ENCODE assay signal across 27 cellular contexts in the genomic region with DNA sequence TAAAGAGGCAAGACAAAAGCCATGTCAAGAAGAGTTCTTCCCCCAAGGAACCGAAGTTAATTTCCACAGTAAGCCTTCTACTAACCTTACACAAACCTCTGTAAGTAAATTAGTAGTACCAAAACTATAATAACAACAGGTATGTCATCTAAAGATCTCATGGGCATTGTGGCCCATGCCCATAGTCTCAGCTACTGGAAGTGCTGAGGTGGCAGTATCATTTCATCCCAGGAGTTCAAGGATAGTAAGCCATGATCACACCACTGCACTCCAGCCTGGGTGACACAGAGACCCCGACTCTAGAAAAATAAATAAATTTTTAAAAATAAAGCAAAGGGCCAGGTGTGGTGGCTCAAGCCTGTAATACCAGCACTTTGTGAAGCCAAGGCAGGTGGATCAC. TPM values are rescaled to one million over a fixed set of nuclear protein-coding genes. Genes with fewer than 3 reads are reported as not detected.
A peak's percentile ranks its signal among the peaks of the same experiment; 100 is the strongest.
DNase-seq lines count a peak whose midpoint lies in the region; ATAC-seq, FAIRE-seq and TF ChIP-seq lines count a peak whose summit lies in the region.
"Had no signal": no experiment of that assay in that cellular context is flagged by ENCODE, and none has a peak within 500 bp of the region (broad histone marks: within the 10 kb centered on the region; RNA-seq: fewer than 3 reads in every experiment).

No MANE protein-coding gene starts in this region.

- H3K9ac ChIP-seq in HepG2 (ENCODE audit: insufficient read depth, low read depth, low read length) (no peak overlapping the region), K562 (ENCODE audit: insufficient read depth in 1 of 2, low read depth in 2 of 2, low read length in 2 of 2) (no peak overlapping the region)
- H3K9ac ChIP-seq: BLaER1 treated with 17β-estradiol and CSF1 and Interleukin-3, amounts not matched to agents 10 nM and 100 nM had no signal

- intact Hi-C loops in HepG2 (cut with micrococcal nuclease; ENCODE audit: unreplicated experiment), result loop anchor here (5.0 kb wide), 1 partner anchor 83 kb away; no protein-coding TSS in a partner anchor
- intact Hi-C loops in right lobe of liver (cut with DNase I), result no loop called here
- intact Hi-C loops in K562 (cut with micrococcal nuclease), result no loop called here

- H3K79me2 ChIP-seq in HepG2 (ENCODE audit: insufficient read depth, low read length), result no peaks in the 10 kb centered on the region
- H3K79me2 ChIP-seq in K562 (ENCODE audit: control insufficient read depth, insufficient read depth, low read length), result peaks cover 14% of the 10 kb centered on the region; the same call in 2 of the 3 replicates

- no peak for FAIRE-seq in HepG2 (lab: Jason Lieb, UNC)
- no peak for FAIRE-seq in K562 (lab: Jason Lieb, UNC)
- FAIRE-seq: A549, D721Med, GM12878, GM12892, GM18507 had no signal

- POLR2A ChIA-PET in HepG2 (lab: Yijun Ruan, JAX) (no interaction called here), K562 (lab: Yijun Ruan, JAX) (no interaction called here)

- WGBS in HepG2 (ENCODE audit: low lambda C conversion rate), result 100% methylated on average over 2 of the region's 2 CpGs
- WGBS in right lobe of liver (ENCODE audit: insufficient coverage, low coverage, low lambda C conversion rate, missing lambda C conversion rate), result 90% methylated on average over 2 of the region's 2 CpGs
- WGBS in K562 (ENCODE audit: insufficient coverage, low coverage, missing lambda C conversion rate), result 88% methylated on average over 2 of the region's 2 CpGs

- CTCF ChIA-PET in HepG2 (lab: Yijun Ruan, JAX; ENCODE audit: low intra/inter-chr PET ratio, low total read pairs) (no interaction called here), K562 (lab: Yijun Ruan, JAX; ENCODE audit: low intra/inter-chr PET ratio) (no interaction called here)

- H3K36me3 Mint-ChIP-seq in nephron progenitor cell (ENCODE audit: low read depth), result peaks cover 62% of the 10 kb centered on the region

- H3K27me3 ChIP-seq in HepG2 (ENCODE audit: control insufficient read depth in 1 of 2, insufficient read depth in 2 of 2, low read length in 2 of 2) (no peaks in the 10 kb centered on the region), right lobe of liver (no peaks in the 10 kb centered on the region), K562 (ENCODE audit: control insufficient read depth in 2 of 2, insufficient read depth in 2 of 2, low read length in 2 of 2) (no peaks in the 10 kb centered on the region)
- H3K27me3 ChIP-seq: BLaER1 treated with 17β-estradiol and CSF1 and Interleukin-3, amounts not matched to agents 10 nM and 100 nM had no signal

- H3K36me3 ChIP-seq in HepG2 (replicated peaks in 1 of 2; ENCODE audit: control insufficient read depth in 1 of 2, insufficient read depth in 2 of 2, low read length in 2 of 2) (peaks cover 16 to 68% of the 10 kb centered on the region in 2 experiments), right lobe of liver (peaks cover 0 to 23% (median 6%) of the 10 kb centered on the region in 4 donors), K562 (ENCODE audit: control insufficient read depth, insufficient read depth, low read length) (peaks cover 90% of the 10 kb centered on the region)

- H3K4me2 ChIP-seq in HepG2 (ENCODE audit: low read depth, low read length) (no peak overlapping the region), K562 (ENCODE audit: insufficient read depth, low read length) (no peak overlapping the region)
- H3K4me2 ChIP-seq: A549; BLaER1 treated with 17β-estradiol and CSF1 and Interleukin-3, amounts not matched to agents 10 nM and 100 nM had no signal

- TF ChIP-seq EP300 in HepG2 (IDR thresholded peaks at IDR 0.05; ENCODE audit: low read depth in 2 of 2, low read length in 2 of 2) (no peak), HepG2 (CRISPR knock-in tag; IDR thresholded peaks at IDR 0.05; ENCODE audit: borderline replicate concordance) (no peak), K562 (IDR thresholded peaks at IDR 0.05; ENCODE audit: low read length) (no peak)

- ATAC-seq in HepG2 (no peak), right lobe of liver (no peak), K562 (no peak)
- ATAC-seq: A549; CD8-positive, alpha-beta T cell; GM12878 had no signal

- BruUV-seq in HepG2 (replicated peaks; lab: Mats Ljungman, UMichigan) (no TSS peak), K562 (replicated peaks; lab: Mats Ljungman, UMichigan) (no TSS peak)

- H3K4me1 ChIP-seq in HepG2 (ENCODE audit: insufficient read depth, low read length) (peaks cover 17% of the 10 kb centered on the region), right lobe of liver (peaks cover 0 to 23% (median 3%) of the 10 kb centered on the region in 4 donors), K562 (replicated peaks in 1 of 2; ENCODE audit: control insufficient read depth in 2 of 2, insufficient read depth in 2 of 2, low read length in 2 of 2) (no peaks in the 10 kb centered on the region; a peak in 1 of 5 replicates)
- H3K4me1 ChIP-seq: A549 had no signal

- H3K4me1 Mint-ChIP-seq in nephron progenitor cell, result no peaks in the 10 kb centered on the region

- in situ Hi-C loops in HepG2 (cut with HindIII; ENCODE audit: extremely low pct_ligation_motif_present, low pct_unique_long_range_greater_than_20kb), result no loop called here
- in situ Hi-C loops in K562 (cut with MboI), result no loop called here

- TF ChIP-seq RAD21 in HepG2 (CRISPR knock-in tag; IDR thresholded peaks at IDR 0.05) (no peak), K562 (CRISPR knock-in tag; conservative IDR thresholded peaks at IDR 0.05 in 1 of 2, IDR thresholded peaks at IDR 0.05 in 1 of 2) (no peak)

- no peaks in the 10 kb centered on the region for H3K27me3 Mint-ChIP-seq in nephron progenitor cell (ENCODE audit: low read depth, poor library complexity)
- H3K27me3 Mint-ChIP-seq: B cell; CD4-positive, alpha-beta T cell had no signal

- peak overlapping the region; percentile 21 for H3K27ac Mint-ChIP-seq in nephron progenitor cell
- H3K27ac Mint-ChIP-seq: B cell; CD4-positive, alpha-beta T cell; CD8-positive, alpha-beta T cell had no signal

- H3K27ac ChIP-seq in HepG2 (ENCODE audit: extremely low read length, insufficient read depth, low read length) (no peak overlapping the region), right lobe of liver (no peak overlapping the region), K562 (ENCODE audit: extremely low read depth, low read depth, low read length) (no peak overlapping the region)
- H3K27ac ChIP-seq: 22Rv1; A549; BLaER1 treated with 17β-estradiol and CSF1 and Interleukin-3, amounts not matched to agents 10 nM and 100 nM; C4-2B had no signal

- TF ChIP-seq CTCF in HepG2 (CRISPR knock-in tag; IDR thresholded peaks at IDR 0.05), result no peak
- no peak for TF ChIP-seq CTCF in right lobe of liver (IDR thresholded peaks at IDR 0.05)
- TF ChIP-seq CTCF in K562 (IDR thresholded peaks at IDR 0.05 in 2 of 3, conservative IDR thresholded peaks at IDR 0.05 in 1 of 3; ENCODE audit: insufficient read depth in 2 of 3, low read depth in 1 of 3, low read length in 3 of 3), result no peak
- no peak for TF ChIP-seq CTCF in nephron progenitor cell (IDR thresholded peaks at IDR 0.05)

- H2AFZ ChIP-seq in HepG2 (ENCODE audit: low read length) (no peak overlapping the region), K562 (ENCODE audit: low read depth, low read length) (no peak overlapping the region)

- no peak overlapping the region for H3K4me3 Mint-ChIP-seq in nephron progenitor cell
- H3K4me3 Mint-ChIP-seq: B cell; CD4-positive, alpha-beta T cell; CD8-positive, alpha-beta T cell had no signal

- H3K9me1 ChIP-seq in K562 (ENCODE audit: control insufficient read depth, insufficient read depth, low read length), result no peaks in the 10 kb centered on the region

- H3K9me3 Mint-ChIP-seq in nephron progenitor cell, result no peaks in the 10 kb centered on the region
- H3K9me3 Mint-ChIP-seq: CD4-positive, alpha-beta T cell; CD8-positive, alpha-beta T cell had no signal

- H4K20me1 ChIP-seq in HepG2 (ENCODE audit: insufficient read depth, low read length), result no peaks in the 10 kb centered on the region
- H4K20me1 ChIP-seq in K562 (replicated peaks; ENCODE audit: control insufficient read depth, insufficient read depth, low read length), result no peaks in the 10 kb centered on the region; the same call in 1 of the 2 replicates

- DNase-seq in HepG2 (ENCODE audit: low spot score) (no peak), right lobe of liver (no peak), K562 (ENCODE audit: extremely low read depth in 1 of 4, low spot score in 3 of 4) (no peak), nephron progenitor cell (no peak), DMS 273 (lab: John Stamatoyannopoulos, UW; ENCODE audit: unreplicated experiment) (no peak), medulla oblongata (ENCODE audit: extremely low spot score) (no peak)
- DNase-seq: AML-193; Caco-2; Calu3; CD4-positive, alpha-beta T cell; CD8-positive, alpha-beta T cell; DMS 273 treated with DMSO at 0.1 percent for 48 hours; DMS153; DMS53; DMS79; DND-41; EL; GDM1 had no signal

- TF ChIP-seq POLR2A in HepG2 (IDR thresholded peaks at IDR 0.05; ENCODE audit: insufficient read depth in 1 of 2, low read depth in 2 of 2, low read length in 2 of 2), result no peak
- no peak for TF ChIP-seq POLR2A in right lobe of liver (IDR thresholded peaks at IDR 0.05)
- no peak for TF ChIP-seq POLR2A in K562 (conservative IDR thresholded peaks at IDR 0.05)

- H3K4me3 ChIP-seq in HepG2 (replicated peaks in 1 of 3; ENCODE audit: insufficient read depth in 1 of 3, low read depth in 2 of 3, low read length in 3 of 3) (no peak overlapping the region), right lobe of liver (no peak overlapping the region), K562 (no peak overlapping the region)
- H3K4me3 ChIP-seq: A549; BLaER1 treated with 17β-estradiol and CSF1 and Interleukin-3, amounts not matched to agents 10 nM and 100 nM; GM12878 had no signal

- H3K9me3 ChIP-seq in HepG2 (ENCODE audit: low read length) (no peaks in the 10 kb centered on the region), right lobe of liver (no peaks in the 10 kb centered on the region), K562 (replicated peaks; ENCODE audit: control insufficient read depth, insufficient read depth, low read depth, low read length) (no peaks in the 10 kb centered on the region)
- H3K9me3 ChIP-seq: A549; BLaER1 treated with 17β-estradiol and CSF1 and Interleukin-3, amounts not matched to agents 10 nM and 100 nM; Caco-2 had no signal

RNA-seq across cellular contexts. Expression of a gene that starts 29.2 kb away (rescaled TPM):
- 52.9 and 91.7 TPM in 2 replicates for total RNA-seq in HepG2 (2016; rRNA removed; fragmentation: Illumina TruSeq; extraction: Trizol)
- total RNA-seq in HepG2 (2016; cell fraction: cytosol; rRNA removed; fragmentation: Illumina TruSeq; extraction: Trizol; ENCODE audit: low read depth), result 7.3 and 11.1 TPM in 2 replicates
- 52.6 and 76.6 TPM in 2 replicates for total RNA-seq in HepG2 (2016; cell fraction: insoluble cytoplasmic fraction; rRNA removed; fragmentation: Illumina TruSeq; extraction: Trizol)
- total RNA-seq in HepG2 (2016; cell fraction: membrane; rRNA removed; fragmentation: Illumina TruSeq; extraction: Trizol), result 17.5 and 20.1 TPM in 2 replicates
- total RNA-seq in HepG2 (2016; cell fraction: nucleus; rRNA removed; fragmentation: Illumina TruSeq; extraction: Trizol), result 64.2 and 71.4 TPM in 2 replicates
- 16.8 and 18.8 TPM in 2 replicates for polyA plus RNA-seq in HepG2 (2011; rRNA removed)
- 6.1 and 10.1 TPM in 2 replicates for polyA plus RNA-seq in HepG2 (2011; cell fraction: cytosol; rRNA removed)
- 35.8 and 40.6 TPM in 2 replicates for polyA plus RNA-seq in HepG2 (2011; cell fraction: nucleus; rRNA removed)
- 20.4 and 25.7 TPM in 2 replicates for polyA plus RNA-seq in HepG2 (2012)
- 3.0 and 3.2 TPM in 2 replicates for polyA plus RNA-seq in HepG2 (2016; cell fraction: cytosol; fragmentation: Illumina TruSeq; extraction: Trizol; ENCODE audit: low read depth)
- 40.6 and 44.1 TPM in 2 replicates for polyA plus RNA-seq in HepG2 (2016; cell fraction: insoluble cytoplasmic fraction; fragmentation: Illumina TruSeq; extraction: Trizol; ENCODE audit: low read depth)
- 6.7 and 7.0 TPM in 2 replicates for polyA plus RNA-seq in HepG2 (2016; cell fraction: membrane; fragmentation: Illumina TruSeq; extraction: Trizol; ENCODE audit: low read depth)
- polyA plus RNA-seq in HepG2 (2016; cell fraction: nucleus; fragmentation: Illumina TruSeq; extraction: Trizol; ENCODE audit: insufficient read depth, low read depth), result 75.5 and 81.6 TPM in 2 replicates
- polyA minus RNA-seq in HepG2 (2011; rRNA and poly(A)+ RNA removed; ENCODE audit: low replicate concordance), result 25.6 and 26.9 TPM in 2 replicates
- 20.2 and 22.3 TPM in 2 replicates for polyA minus RNA-seq in HepG2 (2011; cell fraction: cytosol; rRNA and poly(A)+ RNA removed)
- 56.1 and 67.4 TPM in 2 replicates for polyA minus RNA-seq in HepG2 (2011; cell fraction: nucleus; rRNA and poly(A)+ RNA removed)
- 10 to 100 TPM; 13.8 to 49.6 (median 25.5) TPM for total RNA-seq in right lobe of liver
- total RNA-seq in K562 (2011; cell fraction: chromatin; rRNA removed; ENCODE audit: low replicate concordance), result 129 and 268 TPM in 2 replicates
- 56.2 and 74.1 TPM in 2 replicates for total RNA-seq in K562 (2011; cell fraction: nucleolus; rRNA removed)
- total RNA-seq in K562 (2011; cell fraction: nucleoplasm; rRNA removed), result 100 and 102 TPM in 2 replicates
- 43.0 and 51.1 TPM in 2 replicates for total RNA-seq in K562 (2014; rRNA removed)
- 69.2 and 73.9 TPM in 2 replicates for total RNA-seq in K562 (2014; rRNA removed; fragmentation: Illumina TruSeq; extraction: Trizol)
- 66.8 and 67.6 TPM in 2 replicates for total RNA-seq in K562 (2015; rRNA removed; fragmentation: Illumina TruSeq; extraction: Trizol)
- total RNA-seq in K562 (2021), result 93.6 and 98.9 TPM in 2 replicates
- 37.8 and 39.8 TPM in 2 replicates for polyA plus RNA-seq in K562 (2011; rRNA removed)
- 12.9 and 27.6 TPM in 2 replicates for polyA plus RNA-seq in K562 (2011; cell fraction: cytosol; rRNA removed)
- polyA plus RNA-seq in K562 (2011; cell fraction: nucleus; rRNA removed), result 113 and 158 TPM in 2 replicates
- polyA plus RNA-seq in K562 (2012), result 24.1 and 37.2 TPM in 2 replicates
- 44.1 and 48.7 TPM in 2 replicates for polyA plus RNA-seq in K562 (2014; fragmentation: Illumina TruSeq; extraction: Trizol)
- 10 to 100 TPM; 25.6 to 27.8 TPM for polyA plus RNA-seq in K562 (2014; fragmentation: Nextera tagmentation; extraction: Ambion mirVana)
- polyA plus RNA-seq in K562 (2014; rRNA removed), result 28.1 and 37.8 TPM in 2 replicates
- 60.0 and 69.1 TPM in 2 replicates for polyA minus RNA-seq in K562 (2011; rRNA and poly(A)+ RNA removed)
- polyA minus RNA-seq in K562 (2011; cell fraction: cytosol; rRNA and poly(A)+ RNA removed), result 50.6 and 66.1 TPM in 2 replicates
- 59.9 and 98.7 TPM in 2 replicates for polyA minus RNA-seq in K562 (2011; cell fraction: nucleus; rRNA and poly(A)+ RNA removed)

RNA-seq across cellular contexts. Expression of a gene that starts 39.3 kb away (rescaled TPM):
- 13.5 and 26.0 TPM in 2 replicates for total RNA-seq in HepG2 (2016; rRNA removed; fragmentation: Illumina TruSeq; extraction: Trizol)
- total RNA-seq in HepG2 (2016; cell fraction: cytosol; rRNA removed; fragmentation: Illumina TruSeq; extraction: Trizol; ENCODE audit: low read depth), result 4.8 and 5.1 TPM in 2 replicates
- total RNA-seq in HepG2 (2016; cell fraction: insoluble cytoplasmic fraction; rRNA removed; fragmentation: Illumina TruSeq; extraction: Trizol), result 13.7 and 22.7 TPM in 2 replicates
- total RNA-seq in HepG2 (2016; cell fraction: membrane; rRNA removed; fragmentation: Illumina TruSeq; extraction: Trizol), result 6.1 and 7.4 TPM in 2 replicates
- total RNA-seq in HepG2 (2016; cell fraction: nucleus; rRNA removed; fragmentation: Illumina TruSeq; extraction: Trizol), result 19.0 and 20.0 TPM in 2 replicates
- 3.1 and 5.7 TPM in 2 replicates for polyA plus RNA-seq in HepG2 (2011; rRNA removed)
- polyA plus RNA-seq in HepG2 (2011; cell fraction: cytosol; rRNA removed), result 1.4 and 1.9 TPM in 2 replicates
- 4.2 and 4.4 TPM in 2 replicates for polyA plus RNA-seq in HepG2 (2011; cell fraction: nucleus; rRNA removed)
- polyA plus RNA-seq in HepG2 (2012), result 3.4 and 5.7 TPM in 2 replicates
- 0.18 and 0.38 TPM in 2 replicates for polyA plus RNA-seq in HepG2 (2016; cell fraction: cytosol; fragmentation: Illumina TruSeq; extraction: Trizol; ENCODE audit: low read depth)
- 11.0 and 11.8 TPM in 2 replicates for polyA plus RNA-seq in HepG2 (2016; cell fraction: insoluble cytoplasmic fraction; fragmentation: Illumina TruSeq; extraction: Trizol; ENCODE audit: low read depth)
- polyA plus RNA-seq in HepG2 (2016; cell fraction: membrane; fragmentation: Illumina TruSeq; extraction: Trizol; ENCODE audit: low read depth), result 0.56 and 0.65 TPM in 2 replicates
- polyA plus RNA-seq in HepG2 (2016; cell fraction: nucleus; fragmentation: Illumina TruSeq; extraction: Trizol; ENCODE audit: insufficient read depth, low read depth), result 16.5 and 20.5 TPM in 2 replicates
- 5.2 and 25.9 TPM in 2 replicates for polyA minus RNA-seq in HepG2 (2011; rRNA and poly(A)+ RNA removed; ENCODE audit: low replicate concordance)
- polyA minus RNA-seq in HepG2 (2011; cell fraction: cytosol; rRNA and poly(A)+ RNA removed), result 6.1 and 7.5 TPM in 2 replicates
- polyA minus RNA-seq in HepG2 (2011; cell fraction: nucleus; rRNA and poly(A)+ RNA removed), result 19.0 and 20.3 TPM in 2 replicates
- 1 to 10 TPM; 3.9 to 6.2 (median 5.0) TPM for total RNA-seq in right lobe of liver
- 54.6 and 116 TPM in 2 replicates for total RNA-seq in K562 (2011; cell fraction: chromatin; rRNA removed; ENCODE audit: low replicate concordance)
- total RNA-seq in K562 (2011; cell fraction: nucleolus; rRNA removed), result 32.2 and 36.5 TPM in 2 replicates
- 77.7 and 94.6 TPM in 2 replicates for total RNA-seq in K562 (2011; cell fraction: nucleoplasm; rRNA removed)
- 12.1 and 12.5 TPM in 2 replicates for total RNA-seq in K562 (2014; rRNA removed)
- 27.6 and 34.8 TPM in 2 replicates for total RNA-seq in K562 (2014; rRNA removed; fragmentation: Illumina TruSeq; extraction: Trizol)
- 29.3 and 30.0 TPM in 2 replicates for total RNA-seq in K562 (2015; rRNA removed; fragmentation: Illumina TruSeq; extraction: Trizol)
- 19.1 TPM in 2 replicates for total RNA-seq in K562 (2021)
- 18.7 and 20.9 TPM in 2 replicates for polyA plus RNA-seq in K562 (2011; rRNA removed)
- polyA plus RNA-seq in K562 (2011; cell fraction: cytosol; rRNA removed), result 2.5 and 5.3 TPM in 2 replicates
- polyA plus RNA-seq in K562 (2011; cell fraction: nucleus; rRNA removed), result 18.6 and 21.2 TPM in 2 replicates
- 10.5 and 11.7 TPM in 2 replicates for polyA plus RNA-seq in K562 (2012)
- polyA plus RNA-seq in K562 (2014; fragmentation: Illumina TruSeq; extraction: Trizol), result 15.9 and 19.5 TPM in 2 replicates
- 10 to 100 TPM; 10.6 to 14.6 TPM for polyA plus RNA-seq in K562 (2014; fragmentation: Nextera tagmentation; extraction: Ambion mirVana)
- polyA plus RNA-seq in K562 (2014; rRNA removed), result 11.3 and 13.3 TPM in 2 replicates
- 58.4 and 70.1 TPM in 2 replicates for polyA minus RNA-seq in K562 (2011; rRNA and poly(A)+ RNA removed)
- 14.0 and 16.0 TPM in 2 replicates for polyA minus RNA-seq in K562 (2011; cell fraction: cytosol; rRNA and poly(A)+ RNA removed)
- polyA minus RNA-seq in K562 (2011; cell fraction: nucleus; rRNA and poly(A)+ RNA removed), result 24.1 and 32.8 TPM in 2 replicates
